In genomic region chr2:19362094-19362649, GRCh38 we compare ENCODE assay signal across 8 cellular contexts. TPM values are rescaled to one million over a fixed set of nuclear protein-coding genes. Genes with fewer than 3 reads are reported as not detected.
DNase-seq lines count a peak whose midpoint lies in the region; ATAC-seq, FAIRE-seq and TF ChIP-seq lines count a peak whose summit lies in the region.

No MANE protein-coding gene starts in this region.

- no peaks in the 10 kb centered on the region for H3K36me3 Mint-ChIP-seq in activated CD8-positive, alpha-beta memory T cell treated with anti-CD3 and anti-CD28 coated beads, Interleukin-2, amount 10 ng/mL, durations not matched to agents 7 days and 5 days

- DNase-seq in activated CD8-positive, alpha-beta memory T cell treated with anti-CD3 and anti-CD28 coated beads, Interleukin-2, amount 10 ng/mL, durations not matched to agents 7 days and 5 days: no peak
- no peak for DNase-seq in activated CD8-positive, alpha-beta memory T cell treated with anti-CD3 and anti-CD28 coated beads, Interleukin-2, amount 50 U/mL, for 48 hours
- DNase-seq in NCI-H345 (lab: John Stamatoyannopoulos, UW) (peak; percentile 49), bronchial epithelial cell (ENCODE audit: low read depth) (peak; percentile 41)

- ATAC-seq in activated CD8-positive, alpha-beta memory T cell treated with anti-CD3 and anti-CD28 coated beads, Interleukin-2, amount 10 ng/mL, durations not matched to agents 7 days and 5 days: no peak
- ATAC-seq in GM21515 (IDR thresholded peaks at IDR 0.05; ENCODE audit: unreplicated experiment) (no peak), GM18861 (IDR thresholded peaks at IDR 0.05; ENCODE audit: unreplicated experiment) (no peak), GM21786 (IDR thresholded peaks at IDR 0.05; ENCODE audit: unreplicated experiment) (no peak)

- FAIRE-seq in bronchial epithelial cell (lab: Jason Lieb, UNC): no peak

- peaks cover 1% of the 10 kb centered on the region for H3K27me3 ChIP-seq in bronchial epithelial cell (ENCODE audit: control insufficient read depth, insufficient read depth, low read length)
- peaks cover 73% of the 10 kb centered on the region for H3K27me3 ChIP-seq in mononuclear cell (ENCODE audit: insufficient read depth, low read length)

- peaks cover 40% of the 10 kb centered on the region for H3K4me1 ChIP-seq in mononuclear cell (ENCODE audit: insufficient read depth, low read length)

- CTCF ChIA-PET in activated CD8-positive, alpha-beta memory T cell treated with anti-CD3 and anti-CD28 coated beads, Interleukin-2, amount 10 ng/mL, durations not matched to agents 7 days and 5 days (lab: Charles Lee): interaction anchor here (0.9 to 4.3 kb wide), 2 partner anchors 9 to 12 kb away, joined by 3 to 25 read pairs; no protein-coding TSS in a partner anchor

- peaks cover 88% of the 10 kb centered on the region for H3K27me3 Mint-ChIP-seq in activated CD8-positive, alpha-beta memory T cell treated with anti-CD3 and anti-CD28 coated beads, Interleukin-2, amount 10 ng/mL, durations not matched to agents 7 days and 5 days

- peak overlapping the region; percentile 87 for H3K4me3 Mint-ChIP-seq in activated CD8-positive, alpha-beta memory T cell treated with anti-CD3 and anti-CD28 coated beads, Interleukin-2, amount 10 ng/mL, durations not matched to agents 7 days and 5 days

- no peaks in the 10 kb centered on the region for H3K36me3 ChIP-seq in bronchial epithelial cell (ENCODE audit: control insufficient read depth, insufficient read depth, low read length)

- peaks cover 31% of the 10 kb centered on the region for H3K4me1 Mint-ChIP-seq in activated CD8-positive, alpha-beta memory T cell treated with anti-CD3 and anti-CD28 coated beads, Interleukin-2, amount 10 ng/mL, durations not matched to agents 7 days and 5 days

- no peaks in the 10 kb centered on the region for H3K9me3 ChIP-seq in mononuclear cell (ENCODE audit: low read depth, low read length)

- H3K4me3 ChIP-seq in bronchial epithelial cell (ENCODE audit: low read depth, low read length) (peak overlapping the region; percentile 47), mononuclear cell (ENCODE audit: low read length) (peak overlapping the region; percentile 68)

- peak overlapping the region; percentile 42 for H3K27ac Mint-ChIP-seq in activated CD8-positive, alpha-beta memory T cell treated with anti-CD3 and anti-CD28 coated beads, Interleukin-2, amount 10 ng/mL, durations not matched to agents 7 days and 5 days

- no peak for TF ChIP-seq CTCF in bronchial epithelial cell (IDR thresholded peaks at IDR 0.05; ENCODE audit: insufficient read depth, low read length, severe bottlenecking)

- no peaks in the 10 kb centered on the region for H3K9me3 Mint-ChIP-seq in activated CD8-positive, alpha-beta memory T cell treated with anti-CD3 and anti-CD28 coated beads, Interleukin-2, amount 10 ng/mL, durations not matched to agents 7 days and 5 days (ENCODE audit: low read depth)

RNA-seq across cellular contexts. Expression of gene OSR1, which starts 3.7 kb away (rescaled TPM):
- total RNA-seq in activated CD8-positive, alpha-beta memory T cell treated with anti-CD3 and anti-CD28 coated beads, Interleukin-2, amount 10 ng/mL, durations not matched to agents 7 days and 5 days: not detected
- total RNA-seq in bronchial epithelial cell (1.3 and 1.7 TPM in 2 replicates), mononuclear cell (0.10 TPM)

Comparison
In these comparisons a context has a peak if more than half of its experiments do, and no peak if none do; other contexts are left out.
1. DNase-seq: peak in NCI-H345 (single experiment) and bronchial epithelial cell (single experiment); none in activated CD8-positive, alpha-beta memory T cell treated with anti-CD3 and anti-CD28 coated beads, Interleukin-2, amount 10 ng/mL, durations not matched to agents 7 days and 5 days (single experiment) and activated CD8-positive, alpha-beta memory T cell treated with anti-CD3 and anti-CD28 coated beads, Interleukin-2, amount 50 U/mL, for 48 hours (single experiment).